16 cellular contexts compared by ENCODE assay signal in the genomic region with DNA sequence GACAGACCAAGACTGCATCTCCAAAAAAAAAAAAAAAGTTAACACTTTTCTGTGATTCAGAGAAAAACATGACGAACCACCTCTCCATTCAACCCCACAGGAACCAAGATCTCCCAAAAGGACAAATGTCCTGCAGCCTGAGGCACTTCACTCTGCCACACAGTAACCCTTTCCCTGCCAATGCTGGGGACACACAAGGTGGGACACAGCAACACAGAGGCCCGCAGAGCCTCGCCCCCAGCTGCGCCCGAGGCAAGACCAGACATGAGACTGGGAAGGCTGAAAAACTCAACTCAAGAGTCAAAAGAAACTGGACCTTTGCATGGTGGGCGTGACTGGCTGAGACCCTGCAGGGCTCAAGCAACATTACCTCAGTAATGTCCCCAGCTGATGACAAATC. TPM values are rescaled to one million over a fixed set of nuclear protein-coding genes. Genes with fewer than 3 reads are reported as not detected.
A peak's percentile ranks its signal among the peaks of the same experiment; 100 is the strongest.
DNase-seq lines count a peak whose midpoint lies in the region; ATAC-seq, FAIRE-seq and TF ChIP-seq lines count a peak whose summit lies in the region.
"Had no signal": no experiment of that assay in that cellular context is flagged by ENCODE, and none has a peak within 500 bp of the region (broad histone marks: within the 10 kb centered on the region; RNA-seq: fewer than 3 reads in every experiment).

No MANE protein-coding gene starts in this region.

- no TSS peak for BruUV-seq in HepG2 (replicated peaks; lab: Mats Ljungman, UMichigan)

- peaks cover 80% of the 10 kb centered on the region for H3K36me3 Mint-ChIP-seq in GM23338 (ENCODE audit: low read depth)
- H3K36me3 Mint-ChIP-seq in central memory CD8-positive, alpha-beta T cell (ENCODE audit: insufficient read depth) = peaks cover 17% of the 10 kb centered on the region
- peaks cover 53% of the 10 kb centered on the region for H3K36me3 Mint-ChIP-seq in activated CD8-positive, alpha-beta memory T cell treated with anti-CD3 and anti-CD28 coated beads, Interleukin-2, amount 10 ng/mL, durations not matched to agents 7 days and 5 days

- FAIRE-seq in HepG2 (lab: Jason Lieb, UNC) = no peak
- FAIRE-seq: GM12878 had no signal

- peak overlapping the region; percentile 58; the same call in 1 of the 2 replicates for H3K27ac Mint-ChIP-seq in GM23338
- peak overlapping the region; percentile 97 for H3K27ac Mint-ChIP-seq in central memory CD8-positive, alpha-beta T cell (ENCODE audit: low read depth)
- H3K27ac Mint-ChIP-seq in activated CD8-positive, alpha-beta memory T cell treated with anti-CD3 and anti-CD28 coated beads, Interleukin-2, amount 10 ng/mL, durations not matched to agents 7 days and 5 days = no peak overlapping the region
- H3K27ac Mint-ChIP-seq: B cell had no signal

- no peak overlapping the region for H3K9ac ChIP-seq in HepG2 (ENCODE audit: insufficient read depth, low read depth, low read length)
- H3K9ac ChIP-seq: BLaER1 treated with 17β-estradiol and CSF1 and Interleukin-3, amounts not matched to agents 10 nM and 100 nM had no signal

- no peaks in the 10 kb centered on the region for H3K9me3 Mint-ChIP-seq in GM23338
- no peaks in the 10 kb centered on the region for H3K9me3 Mint-ChIP-seq in central memory CD8-positive, alpha-beta T cell
- no peaks in the 10 kb centered on the region for H3K9me3 Mint-ChIP-seq in activated CD8-positive, alpha-beta memory T cell treated with anti-CD3 and anti-CD28 coated beads, Interleukin-2, amount 10 ng/mL, durations not matched to agents 7 days and 5 days (ENCODE audit: low read depth)

- no peaks in the 10 kb centered on the region; the same call in 2 of the 3 replicates for H3K4me1 Mint-ChIP-seq in GM23338
- peaks cover 29% of the 10 kb centered on the region for H3K4me1 Mint-ChIP-seq in central memory CD8-positive, alpha-beta T cell
- peaks cover 33% of the 10 kb centered on the region for H3K4me1 Mint-ChIP-seq in activated CD8-positive, alpha-beta memory T cell treated with anti-CD3 and anti-CD28 coated beads, Interleukin-2, amount 10 ng/mL, durations not matched to agents 7 days and 5 days
- H3K4me1 Mint-ChIP-seq: B cell had no signal

- no peak for TF ChIP-seq EP300 in HepG2 (IDR thresholded peaks at IDR 0.05; ENCODE audit: low read depth in 2 of 2, low read length in 2 of 2)
- TF ChIP-seq EP300 in HepG2 (CRISPR knock-in tag; IDR thresholded peaks at IDR 0.05; ENCODE audit: borderline replicate concordance) = no peak

- no peaks in the 10 kb centered on the region for H3K9me2 ChIP-seq in GM23338 (ENCODE audit: insufficient read depth)

- CTCF ChIA-PET in HepG2 (lab: Yijun Ruan, JAX; ENCODE audit: low intra/inter-chr PET ratio, low total read pairs) = no interaction called here
- CTCF ChIA-PET in activated CD8-positive, alpha-beta memory T cell treated with anti-CD3 and anti-CD28 coated beads, Interleukin-2, amount 10 ng/mL, durations not matched to agents 7 days and 5 days (lab: Charles Lee) = no interaction called here

- H3K79me2 ChIP-seq in HepG2 (ENCODE audit: insufficient read depth, low read length) (no peaks in the 10 kb centered on the region), GM23338 (replicated peaks; ENCODE audit: insufficient read depth) (no peaks in the 10 kb centered on the region)

- TF ChIP-seq POLR2A in HepG2 (IDR thresholded peaks at IDR 0.05; ENCODE audit: insufficient read depth in 1 of 2, low read depth in 2 of 2, low read length in 2 of 2) = no peak
- no peak for TF ChIP-seq POLR2A in right lobe of liver (IDR thresholded peaks at IDR 0.05)

- H3K27me3 ChIP-seq in HepG2 (ENCODE audit: control insufficient read depth in 1 of 2, insufficient read depth in 2 of 2, low read length in 2 of 2) (no peaks in the 10 kb centered on the region), right lobe of liver (no peaks in the 10 kb centered on the region), GM23338 (ENCODE audit: insufficient read depth) (no peaks in the 10 kb centered on the region)
- H3K27me3 ChIP-seq: BLaER1 treated with 17β-estradiol and CSF1 and Interleukin-3, amounts not matched to agents 10 nM and 100 nM had no signal

- H4K20me1 ChIP-seq in HepG2 (ENCODE audit: insufficient read depth, low read length) (no peaks in the 10 kb centered on the region), GM23338 (replicated peaks; ENCODE audit: insufficient read depth) (peaks cover 3% of the 10 kb centered on the region)

- no peak for TF ChIP-seq RAD21 in HepG2 (CRISPR knock-in tag; IDR thresholded peaks at IDR 0.05)

- H3K4me3 ChIP-seq in HepG2 (replicated peaks in 1 of 3; ENCODE audit: insufficient read depth in 1 of 3, low read depth in 2 of 3, low read length in 3 of 3) = no peak overlapping the region
- H3K4me3 ChIP-seq in right lobe of liver = no peak overlapping the region
- H3K4me3 ChIP-seq in GM23338 = no peak overlapping the region
- H3K4me3 ChIP-seq: BLaER1 treated with 17β-estradiol and CSF1 and Interleukin-3, amounts not matched to agents 10 nM and 100 nM; GM12878 had no signal

- intact Hi-C loops in HepG2 (cut with micrococcal nuclease; ENCODE audit: unreplicated experiment) (no loop called here), right lobe of liver (cut with DNase I) (no loop called here)

- in situ Hi-C loops in HepG2 (cut with HindIII; ENCODE audit: extremely low pct_ligation_motif_present, low pct_unique_long_range_greater_than_20kb) = no loop called here

- H3F3A ChIP-seq in GM23338 (replicated peaks; ENCODE audit: low read depth) = 0 out of 2 replicates have a peak, but pooled peaks cover 4% of the 10 kb centered on the region

- H3K27ac ChIP-seq in HepG2 (ENCODE audit: extremely low read length, insufficient read depth, low read length) = no peak overlapping the region
- no peak overlapping the region for H3K27ac ChIP-seq in right lobe of liver
- no peak overlapping the region for H3K27ac ChIP-seq in GM23338 (ENCODE audit: low read depth)
- H3K27ac ChIP-seq: BLaER1 treated with 17β-estradiol and CSF1 and Interleukin-3, amounts not matched to agents 10 nM and 100 nM had no signal

- no peak for ATAC-seq in HepG2
- no peak for ATAC-seq in right lobe of liver
- ATAC-seq in GM23338 = no peak
- no peak for ATAC-seq in central memory CD8-positive, alpha-beta T cell (replicated peaks; ENCODE audit: extremely low read depth, poor library complexity, severe bottlenecking)
- no peak for ATAC-seq in GM21825 (IDR thresholded peaks at IDR 0.05; ENCODE audit: unreplicated experiment)
- ATAC-seq in activated CD8-positive, alpha-beta memory T cell treated with anti-CD3 and anti-CD28 coated beads, Interleukin-2, amount 10 ng/mL, durations not matched to agents 7 days and 5 days = no peak
- no peak for ATAC-seq in GM18517 (IDR thresholded peaks at IDR 0.05; ENCODE audit: unreplicated experiment)
- ATAC-seq: GM12878 had no signal

- no peak overlapping the region for H3K4me3 Mint-ChIP-seq in GM23338
- H3K4me3 Mint-ChIP-seq in central memory CD8-positive, alpha-beta T cell = no peak overlapping the region
- H3K4me3 Mint-ChIP-seq in activated CD8-positive, alpha-beta memory T cell treated with anti-CD3 and anti-CD28 coated beads, Interleukin-2, amount 10 ng/mL, durations not matched to agents 7 days and 5 days = no peak overlapping the region
- H3K4me3 Mint-ChIP-seq: B cell had no signal

- H3K9me3 ChIP-seq in HepG2 (ENCODE audit: low read length) (no peaks in the 10 kb centered on the region), right lobe of liver (no peaks in the 10 kb centered on the region)
- H3K9me3 ChIP-seq: BLaER1 treated with 17β-estradiol and CSF1 and Interleukin-3, amounts not matched to agents 10 nM and 100 nM had no signal

- WGBS in HepG2 (ENCODE audit: low lambda C conversion rate) = 95% methylated on average over 6 of the region's 6 CpGs
- 88% methylated on average over 5 of the region's 6 CpGs for WGBS in right lobe of liver (ENCODE audit: insufficient coverage, low coverage, low lambda C conversion rate, missing lambda C conversion rate)

- POLR2A ChIA-PET in HepG2 (lab: Yijun Ruan, JAX) = no interaction called here

- peaks cover 7% of the 10 kb centered on the region for H3K4me1 ChIP-seq in HepG2 (ENCODE audit: insufficient read depth, low read length)
- H3K4me1 ChIP-seq in right lobe of liver = no peaks in the 10 kb centered on the region
- no peaks in the 10 kb centered on the region for H3K4me1 ChIP-seq in GM23338 (ENCODE audit: insufficient read depth)

- DNase-seq in HepG2 (ENCODE audit: low spot score) = no peak
- DNase-seq in right lobe of liver = no peak
- DNase-seq in GM23338 (ENCODE audit: low spot score) = no peak
- DNase-seq in central memory CD8-positive, alpha-beta T cell (ENCODE audit: low spot score in 2 of 2) = no peak
- DNase-seq in activated CD8-positive, alpha-beta memory T cell treated with anti-CD3 and anti-CD28 coated beads, Interleukin-2, amount 10 ng/mL, durations not matched to agents 7 days and 5 days = no peak
- DNase-seq: DMS153, DMS79 treated with DMSO at 0.1 percent for 48 hours, GF-D8, GOT3, H7, KG1 had no signal

- H3K36me3 ChIP-seq in HepG2 (replicated peaks in 1 of 2; ENCODE audit: control insufficient read depth in 1 of 2, insufficient read depth in 2 of 2, low read length in 2 of 2) = peaks cover 50 to 78% of the 10 kb centered on the region in 2 experiments
- no peaks in the 10 kb centered on the region for H3K36me3 ChIP-seq in right lobe of liver
- H3K36me3 ChIP-seq in GM23338 (ENCODE audit: insufficient read depth) = peaks cover 35% of the 10 kb centered on the region

- no peak for TF ChIP-seq CTCF in HepG2 (CRISPR knock-in tag; IDR thresholded peaks at IDR 0.05)
- no peak for TF ChIP-seq CTCF in right lobe of liver (IDR thresholded peaks at IDR 0.05)
- TF ChIP-seq CTCF in GM23338 (conservative IDR thresholded peaks at IDR 0.05; ENCODE audit: low read depth in 2 of 2) = no peak

- H3K4me2 ChIP-seq in HepG2 (ENCODE audit: low read depth, low read length) (no peak overlapping the region), GM23338 (no peak overlapping the region)
- H3K4me2 ChIP-seq: BLaER1 treated with 17β-estradiol and CSF1 and Interleukin-3, amounts not matched to agents 10 nM and 100 nM had no signal

- H2AFZ ChIP-seq in HepG2 (ENCODE audit: low read length) = no peak overlapping the region
- H2AFZ ChIP-seq in GM23338 = no peak overlapping the region

- H3K27me3 Mint-ChIP-seq in GM23338 (ENCODE audit: insufficient read depth, low read depth, poor library complexity) = peaks cover 9% of the 10 kb centered on the region
- H3K27me3 Mint-ChIP-seq in central memory CD8-positive, alpha-beta T cell = no peaks in the 10 kb centered on the region
- H3K27me3 Mint-ChIP-seq in activated CD8-positive, alpha-beta memory T cell treated with anti-CD3 and anti-CD28 coated beads, Interleukin-2, amount 10 ng/mL, durations not matched to agents 7 days and 5 days = no peaks in the 10 kb centered on the region
- H3K27me3 Mint-ChIP-seq: B cell had no signal

RNA-seq across cellular contexts. Expression of gene FANCA, which starts 34.0 kb away (rescaled TPM):
- total RNA-seq in HepG2 (2016; rRNA removed; fragmentation: Illumina TruSeq; extraction: Trizol) (45.7 and 106 TPM in 2 replicates), right lobe of liver (10 to 100 TPM in 1 of 6 experiments, 1 to 10 TPM in 5; 4.5 to 12.7 (median 8.3) TPM)
- 46.6 and 48.3 TPM in 2 replicates for total RNA-seq in HepG2 (2016; cell fraction: cytosol; rRNA removed; fragmentation: Illumina TruSeq; extraction: Trizol; ENCODE audit: low read depth)
- total RNA-seq in HepG2 (2016; cell fraction: insoluble cytoplasmic fraction; rRNA removed; fragmentation: Illumina TruSeq; extraction: Trizol) = 43.7 and 101 TPM in 2 replicates
- total RNA-seq in HepG2 (2016; cell fraction: membrane; rRNA removed; fragmentation: Illumina TruSeq; extraction: Trizol) = 27.1 and 30.3 TPM in 2 replicates
- 179 and 193 TPM in 2 replicates for total RNA-seq in HepG2 (2016; cell fraction: nucleus; rRNA removed; fragmentation: Illumina TruSeq; extraction: Trizol)
- polyA plus RNA-seq in HepG2 (2011; rRNA removed) (77.9 and 88.0 TPM in 2 replicates), GM23338 (2016; fragmentation: Nextera tagmentation; extraction: Ambion mirVana) (36.4 and 42.3 TPM in 2 replicates)
- 20.9 and 33.5 TPM in 2 replicates for polyA plus RNA-seq in HepG2 (2011; cell fraction: cytosol; rRNA removed)
- 552 and 945 TPM in 2 replicates for polyA plus RNA-seq in HepG2 (2011; cell fraction: nucleus; rRNA removed)
- polyA plus RNA-seq in HepG2 (2012) = 51.2 and 57.6 TPM in 2 replicates
- 6.7 and 7.8 TPM in 2 replicates for polyA plus RNA-seq in HepG2 (2016; cell fraction: cytosol; fragmentation: Illumina TruSeq; extraction: Trizol; ENCODE audit: low read depth)
- 40.2 and 46.3 TPM in 2 replicates for polyA plus RNA-seq in HepG2 (2016; cell fraction: insoluble cytoplasmic fraction; fragmentation: Illumina TruSeq; extraction: Trizol; ENCODE audit: low read depth)
- 13.5 and 16.8 TPM in 2 replicates for polyA plus RNA-seq in HepG2 (2016; cell fraction: membrane; fragmentation: Illumina TruSeq; extraction: Trizol; ENCODE audit: low read depth)
- 471 and 532 TPM in 2 replicates for polyA plus RNA-seq in HepG2 (2016; cell fraction: nucleus; fragmentation: Illumina TruSeq; extraction: Trizol; ENCODE audit: insufficient read depth, low read depth)
- polyA minus RNA-seq in HepG2 (2011; rRNA and poly(A)+ RNA removed; ENCODE audit: low replicate concordance) = 118 and 216 TPM in 2 replicates
- polyA minus RNA-seq in HepG2 (2011; cell fraction: cytosol; rRNA and poly(A)+ RNA removed) = 14.8 and 19.6 TPM in 2 replicates
- 151 and 196 TPM in 2 replicates for polyA minus RNA-seq in HepG2 (2011; cell fraction: nucleus; rRNA and poly(A)+ RNA removed)
- 75.9 and 89.9 TPM in 2 replicates for total RNA-seq in GM23338 (2014; rRNA removed; shearing (Covaris generic))
- total RNA-seq in activated CD8-positive, alpha-beta memory T cell treated with anti-CD3 and anti-CD28 coated beads, Interleukin-2, amount 10 ng/mL, durations not matched to agents 7 days and 5 days = 100 to 1,000 TPM; 135 to 202 TPM

RNA-seq across cellular contexts. Expression of gene SPIRE2, which starts 45.8 kb away (rescaled TPM):
- total RNA-seq in HepG2 (2016; rRNA removed; fragmentation: Illumina TruSeq; extraction: Trizol) (7.6 and 13.3 TPM in 2 replicates), right lobe of liver (1 to 10 TPM; 4.8 to 7.8 (median 6.1) TPM)
- total RNA-seq in HepG2 (2016; cell fraction: cytosol; rRNA removed; fragmentation: Illumina TruSeq; extraction: Trizol; ENCODE audit: low read depth) = 7.4 and 7.6 TPM in 2 replicates
- 6.9 and 15.0 TPM in 2 replicates for total RNA-seq in HepG2 (2016; cell fraction: insoluble cytoplasmic fraction; rRNA removed; fragmentation: Illumina TruSeq; extraction: Trizol)
- 13.7 and 13.8 TPM in 2 replicates for total RNA-seq in HepG2 (2016; cell fraction: membrane; rRNA removed; fragmentation: Illumina TruSeq; extraction: Trizol)
- total RNA-seq in HepG2 (2016; cell fraction: nucleus; rRNA removed; fragmentation: Illumina TruSeq; extraction: Trizol) = 16.9 and 26.9 TPM in 2 replicates
- polyA plus RNA-seq in HepG2 (2011; rRNA removed) (37.5 and 55.7 TPM in 2 replicates), GM23338 (2016; fragmentation: Nextera tagmentation; extraction: Ambion mirVana) (5.0 and 6.5 TPM in 2 replicates)
- polyA plus RNA-seq in HepG2 (2011; cell fraction: cytosol; rRNA removed) = 29.8 and 35.9 TPM in 2 replicates
- polyA plus RNA-seq in HepG2 (2011; cell fraction: nucleus; rRNA removed) = 186 and 193 TPM in 2 replicates
- polyA plus RNA-seq in HepG2 (2012) = 30.1 and 41.7 TPM in 2 replicates
- polyA plus RNA-seq in HepG2 (2016; cell fraction: cytosol; fragmentation: Illumina TruSeq; extraction: Trizol; ENCODE audit: low read depth) = 5.5 and 5.7 TPM in 2 replicates
- 9.8 and 12.7 TPM in 2 replicates for polyA plus RNA-seq in HepG2 (2016; cell fraction: insoluble cytoplasmic fraction; fragmentation: Illumina TruSeq; extraction: Trizol; ENCODE audit: low read depth)
- polyA plus RNA-seq in HepG2 (2016; cell fraction: membrane; fragmentation: Illumina TruSeq; extraction: Trizol; ENCODE audit: low read depth) = 11.2 and 11.5 TPM in 2 replicates
- 72.0 and 77.2 TPM in 2 replicates for polyA plus RNA-seq in HepG2 (2016; cell fraction: nucleus; fragmentation: Illumina TruSeq; extraction: Trizol; ENCODE audit: insufficient read depth, low read depth)
- polyA minus RNA-seq in HepG2 (2011; rRNA and poly(A)+ RNA removed; ENCODE audit: low replicate concordance) = 39.8 and 51.7 TPM in 2 replicates
- polyA minus RNA-seq in HepG2 (2011; cell fraction: cytosol; rRNA and poly(A)+ RNA removed) = 21.2 and 22.1 TPM in 2 replicates
- polyA minus RNA-seq in HepG2 (2011; cell fraction: nucleus; rRNA and poly(A)+ RNA removed) = 47.1 and 54.0 TPM in 2 replicates
- 10.1 and 15.2 TPM in 2 replicates for total RNA-seq in GM23338 (2014; rRNA removed; shearing (Covaris generic))
- total RNA-seq in activated CD8-positive, alpha-beta memory T cell treated with anti-CD3 and anti-CD28 coated beads, Interleukin-2, amount 10 ng/mL, durations not matched to agents 7 days and 5 days = under 1 TPM; 0.44 to 0.80 TPM
